Comparison of ENCODE assay signal across 25 cellular contexts in the genomic region with DNA sequence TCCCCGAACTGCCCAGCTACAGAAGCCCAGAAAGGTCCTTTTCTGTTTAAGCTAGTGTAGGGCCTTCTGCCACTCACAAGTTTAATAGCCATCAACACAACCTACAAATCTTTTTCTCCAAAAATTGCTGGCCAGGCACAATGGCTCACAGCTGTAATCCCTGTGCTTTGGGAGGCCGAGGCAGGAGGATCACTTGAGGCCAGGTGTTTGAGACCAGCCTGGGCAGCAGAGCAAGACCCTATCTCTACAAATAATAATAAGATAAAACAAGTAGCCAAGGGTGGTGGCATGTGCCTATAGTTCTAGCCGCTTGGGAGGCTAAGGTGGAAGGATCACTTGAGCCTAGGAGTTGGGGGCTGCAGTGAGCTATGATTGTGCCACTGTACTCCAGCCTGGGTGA.
"Had no signal": no experiment of that assay in that cellular context is flagged by ENCODE, and none has a peak within 500 bp of the region (broad histone marks: within the 10 kb centered on the region; RNA-seq: fewer than 3 reads in every experiment).

No MANE protein-coding gene starts in this region.

- H3K27ac Mint-ChIP-seq: activated B cell treated with CpG ODN at 0.5 μM for 24 hours; activated CD4-positive, alpha-beta T cell treated with anti-CD3 and anti-CD28 coated beads, Interleukin-2, amount 10 ng/mL, durations not matched to agents 24 days and 14 days; activated naive CD4-positive, alpha-beta T cell treated with anti-CD3 and anti-CD28 coated beads, Interleukin-2, amount 10 ng/mL, durations not matched to agents 7 days and 5 days; activated naive CD8-positive, alpha-beta T cell treated with anti-CD3 and anti-CD28 coated beads for 36 hours; activated T-cell treated with anti-CD3 and anti-CD28 coated beads, Interleukin-2, amount 50 U/mL, for 72 hours; activated T-helper 2 cell treated with anti-CD3 and anti-CD28 coated beads, Interferon-gamma antibody, Interleukin-2, Interleukin-4, amounts not matched to agents 10 μg/mL and 5 μg/mL and 100 μg/mL, durations not matched to agents 14 hours and 24 hours and 36 hours; T-helper 1 cell treated with Interleukin-12 subunit alpha and Interleukin-12 subunit beta and Interleukin-4 antibody, amounts not matched to agents 30 μg/mL and 1 μg/mL, for 36 hours had no signal

- H3K4me1 Mint-ChIP-seq: activated B cell treated with CpG ODN at 0.5 μM for 24 hours; activated naive CD4-positive, alpha-beta T cell treated with anti-CD3 and anti-CD28 coated beads, Interleukin-2, amount 10 ng/mL, durations not matched to agents 7 days and 5 days had no signal

- H3K27ac ChIP-seq: brain microvascular endothelial cell, cardiac muscle cell, RWPE1 had no signal

- H3K27me3 ChIP-seq: brain microvascular endothelial cell, cardiac muscle cell, Peyer's patch had no signal

- H3K4me3 ChIP-seq: cardiac muscle cell, Peyer's patch had no signal

- H3K27me3 Mint-ChIP-seq: activated naive CD8-positive, alpha-beta T cell treated with anti-CD3 and anti-CD28 coated beads for 36 hours had no signal

- DNase-seq: activated B cell treated with CpG ODN at 0.5 μM for 24 hours; activated CD4-positive, alpha-beta T cell treated with anti-CD3 and anti-CD28 coated beads for 1 hour; activated CD4-positive, alpha-beta T cell treated with anti-CD3 and anti-CD28 coated beads, Interleukin-2, amount 10 ng/mL, durations not matched to agents 24 days and 14 days; activated CD4-positive, alpha-beta T cell treated with anti-CD3 and anti-CD28 coated beads, Interleukin-2, amount 50 U/mL, for 48 hours; activated gamma-delta T cell treated with Interleukin-2 at 50 U/mL for 16 hours; activated naive CD4-positive, alpha-beta T cell treated with anti-CD3 and anti-CD28 coated beads, Interleukin-2, amount 10 ng/mL, durations not matched to agents 7 days and 5 days; activated naive CD8-positive, alpha-beta T cell treated with anti-CD3 and anti-CD28 coated beads for 36 hours; activated T-cell treated with anti-CD3 and anti-CD28 coated beads for 4 hours; activated T-cell treated with anti-CD3 and anti-CD28 coated beads, Interleukin-2, amount 50 U/mL, for 72 hours; brain microvascular endothelial cell; KBM-7; NCI-H1092; NCI-H1930; NCI-H2171 treated with DMSO at 0.1 percent for 48 hours; NCI-H226; NCI-H510A; NCI-H526 treated with DMSO at 0.1 percent for 48 hours; NCI-H82; NK-92 treated with Interleukin-12 subunit alpha and Interleukin-12 subunit beta, amount 100 ng/mL, for 24 hours; Peyer's patch; Right ventricle myocardium superior had no signal

- H3K9me3 ChIP-seq: Peyer's patch had no signal

- H3K4me1 ChIP-seq: Peyer's patch had no signal

- H3K9me3 Mint-ChIP-seq: activated B cell treated with CpG ODN at 0.5 μM for 24 hours; activated naive CD4-positive, alpha-beta T cell treated with anti-CD3 and anti-CD28 coated beads, Interleukin-2, amount 10 ng/mL, durations not matched to agents 7 days and 5 days; activated naive CD8-positive, alpha-beta T cell treated with anti-CD3 and anti-CD28 coated beads for 36 hours; activated T-cell treated with anti-CD3 and anti-CD28 coated beads, Interleukin-2, amount 50 U/mL, for 72 hours; activated T-helper 2 cell treated with anti-CD3 and anti-CD28 coated beads, Interferon-gamma antibody, Interleukin-2, Interleukin-4, amounts not matched to agents 10 μg/mL and 5 μg/mL and 100 μg/mL, durations not matched to agents 14 hours and 24 hours and 36 hours; T-helper 1 cell treated with Interleukin-12 subunit alpha and Interleukin-12 subunit beta and Interleukin-4 antibody, amounts not matched to agents 30 μg/mL and 1 μg/mL, for 36 hours had no signal

- H3K36me3 Mint-ChIP-seq: activated naive CD4-positive, alpha-beta T cell treated with anti-CD3 and anti-CD28 coated beads, Interleukin-2, amount 10 ng/mL, durations not matched to agents 7 days and 5 days; activated naive CD8-positive, alpha-beta T cell treated with anti-CD3 and anti-CD28 coated beads for 36 hours had no signal

- H3K4me3 Mint-ChIP-seq: activated B cell treated with CpG ODN at 0.5 μM for 24 hours; activated CD4-positive, alpha-beta T cell treated with anti-CD3 and anti-CD28 coated beads, Interleukin-2, amount 10 ng/mL, durations not matched to agents 24 days and 14 days; activated naive CD4-positive, alpha-beta T cell treated with anti-CD3 and anti-CD28 coated beads, Interleukin-2, amount 10 ng/mL, durations not matched to agents 7 days and 5 days; activated naive CD8-positive, alpha-beta T cell treated with anti-CD3 and anti-CD28 coated beads for 36 hours; activated T-cell treated with anti-CD3 and anti-CD28 coated beads, Interleukin-2, amount 50 U/mL, for 72 hours; T-helper 1 cell treated with Interleukin-12 subunit alpha and Interleukin-12 subunit beta and Interleukin-4 antibody, amounts not matched to agents 30 μg/mL and 1 μg/mL, for 36 hours had no signal

- H3K36me3 ChIP-seq: brain microvascular endothelial cell, cardiac muscle cell, Peyer's patch had no signal

- ATAC-seq: activated T-cell treated with anti-CD3 and anti-CD28 coated beads, Interleukin-2, amount 50 U/mL, for 72 hours had no signal
